ENCODE assay signal across 2 cellular contexts in the genomic region with DNA sequence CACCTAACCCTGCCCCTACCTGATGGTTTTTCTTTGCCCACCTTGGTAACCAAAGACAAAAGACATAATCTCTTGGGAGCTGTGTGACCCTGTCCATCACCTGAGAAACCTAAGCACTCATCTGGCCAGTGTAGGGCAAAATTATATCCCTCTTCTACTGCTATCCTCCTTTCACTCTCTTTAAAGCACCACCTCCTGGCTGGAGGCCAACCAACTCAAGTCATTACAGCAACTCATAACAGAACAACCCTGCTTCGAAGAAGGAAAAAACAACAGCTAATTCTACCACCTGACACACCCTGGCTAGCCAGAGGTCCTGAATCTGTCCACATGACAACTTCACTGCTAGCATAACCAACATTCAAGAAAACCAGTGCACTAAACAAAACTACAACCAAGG.
TF ChIP-seq lines count a peak whose summit lies in the region.

No MANE protein-coding gene starts in this region.

TF ChIP-seq in GM12891, 5 proteins besides CTCF, POLR2A, EP300 and RAD21:
- TF ChIP-seq SPI1 (IDR thresholded peaks at IDR 0.05; ENCODE audit: low read depth, low read length) = no peak
- no peak for TF ChIP-seq POU2F2 (IDR thresholded peaks at IDR 0.05; ENCODE audit: low read depth, low read length)
- TF ChIP-seq PAX5 (IDR thresholded peaks at IDR 0.05; ENCODE audit: insufficient read depth, low read length, severe bottlenecking) = no peak
- TF ChIP-seq POLR2AphosphoS5 (IDR thresholded peaks at IDR 0.05; ENCODE audit: low read depth, low read length) = no peak
- TF ChIP-seq TAF1 (IDR thresholded peaks at IDR 0.05; ENCODE audit: low read depth, low read length) = no peak

TF ChIP-seq in SK-N-SH, 30 proteins besides CTCF, POLR2A, EP300 and RAD21:
- TF ChIP-seq SMC3 (IDR thresholded peaks at IDR 0.05; ENCODE audit: low read depth, low read length) (no peak), GABPA (IDR thresholded peaks at IDR 0.05; ENCODE audit: low read depth) (no peak), SIN3A (IDR thresholded peaks at IDR 0.05; ENCODE audit: borderline replicate concordance, low read depth, low read length) (no peak), RCOR1 (IDR thresholded peaks at IDR 0.05; ENCODE audit: low read length) (no peak)
- TF ChIP-seq, protein P1, sequence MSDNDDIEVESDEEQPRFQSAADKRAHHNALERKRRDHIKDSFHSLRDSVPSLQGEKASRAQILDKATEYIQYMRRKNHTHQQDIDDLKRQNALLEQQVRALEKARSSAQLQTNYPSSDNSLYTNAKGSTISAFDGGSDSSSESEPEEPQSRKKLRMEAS (IDR thresholded peaks at IDR 0.05; ENCODE audit: low read depth) = no peak
